22 cellular contexts compared by ENCODE assay signal in genomic region chrX:27889878-27890277, GRCh38.
DNase-seq lines count a peak whose midpoint lies in the region; ATAC-seq and TF ChIP-seq lines count a peak whose summit lies in the region.
"Had no signal": no experiment of that assay in that cellular context is flagged by ENCODE, and none has a peak within 500 bp of the region (broad histone marks: within the 10 kb centered on the region; RNA-seq: fewer than 3 reads in every experiment).

No MANE protein-coding gene starts in this region.

- H3F3A ChIP-seq in SK-N-SH (replicated peaks; ENCODE audit: insufficient read depth): peaks cover 20% of the 10 kb centered on the region

- no peak for TF ChIP-seq EP300 in SK-N-SH (IDR thresholded peaks at IDR 0.05; ENCODE audit: borderline replicate concordance in 1 of 2, low read depth in 1 of 2, low read length in 1 of 2)

- no peak overlapping the region for H3K27ac Mint-ChIP-seq in activated naive CD4-positive, alpha-beta T cell treated with anti-CD3 and anti-CD28 coated beads for 36 hours
- H3K27ac Mint-ChIP-seq: CD8-positive, alpha-beta T cell; T-helper 1 cell treated with Interleukin-12 subunit alpha and Interleukin-12 subunit beta and Interleukin-4 antibody, amounts not matched to agents 30 μg/mL and 1 μg/mL, for 36 hours had no signal

- no peak for TF ChIP-seq RAD21 in SK-N-SH (IDR thresholded peaks at IDR 0.05; ENCODE audit: low read length)

- no peaks in the 10 kb centered on the region for H3K27me3 Mint-ChIP-seq in activated naive CD4-positive, alpha-beta T cell treated with anti-CD3 and anti-CD28 coated beads for 36 hours (ENCODE audit: low read depth)

- DNase-seq in A172 (ENCODE audit: low spot score) (peak; percentile 9), NCI-H526 (lab: John Stamatoyannopoulos, UW) (peak; percentile 52 to 67), SK-N-SH (no peak), fibroblast of gingiva (ENCODE audit: low read depth) (peak; percentile 0), right cardiac atrium (no peak), DMS53 (lab: John Stamatoyannopoulos, UW) (no peak)
- no peak for DNase-seq in activated naive CD4-positive, alpha-beta T cell treated with anti-CD3 and anti-CD28 coated beads for 36 hours
- DNase-seq: AML-193; C1 segment of cervical spinal cord; Calu3; CD8-positive, alpha-beta T cell; DMS153; GDM1; NCI-H1694 treated with DMSO at 0.1 percent for 48 hours; NCI-H446 treated with DMSO at 0.1 percent for 48 hours; NCI-H748 treated with DMSO at 0.1 percent for 48 hours had no signal

- H3K4me2 ChIP-seq in SK-N-SH: peak overlapping the region; percentile 51; the same call in 1 of the 2 replicates

- H3K27me3 ChIP-seq in SK-N-SH (ENCODE audit: insufficient read depth): no peaks in the 10 kb centered on the region
- H3K27me3 ChIP-seq in right cardiac atrium (ENCODE audit: control insufficient read depth, insufficient read depth): no peaks in the 10 kb centered on the region

- H3K79me2 ChIP-seq in SK-N-SH (ENCODE audit: insufficient read depth): no peaks in the 10 kb centered on the region

- peaks cover 3% of the 10 kb centered on the region; the same call in 1 of the 2 replicates for H3K9me2 ChIP-seq in SK-N-SH

- no peaks in the 10 kb centered on the region; a peak in 1 of 4 replicates for H3K4me1 ChIP-seq in SK-N-SH (ENCODE audit: control insufficient read depth in 1 of 2, insufficient read depth in 2 of 2, low read depth in 1 of 2, low read length in 1 of 2)
- H3K4me1 ChIP-seq in right cardiac atrium (ENCODE audit: control insufficient read depth, insufficient read depth, low read length): no peaks in the 10 kb centered on the region
- H3K4me1 ChIP-seq: HAP-1 had no signal

- POLR2A ChIA-PET in SK-N-SH (lab: Yijun Ruan, JAX): no interaction called here

- no peak overlapping the region for H3K4me3 Mint-ChIP-seq in activated naive CD4-positive, alpha-beta T cell treated with anti-CD3 and anti-CD28 coated beads for 36 hours
- H3K4me3 Mint-ChIP-seq: CD8-positive, alpha-beta T cell; T-helper 1 cell treated with Interleukin-12 subunit alpha and Interleukin-12 subunit beta and Interleukin-4 antibody, amounts not matched to agents 30 μg/mL and 1 μg/mL, for 36 hours had no signal

- peaks cover 2% of the 10 kb centered on the region for H3K9me3 Mint-ChIP-seq in activated naive CD4-positive, alpha-beta T cell treated with anti-CD3 and anti-CD28 coated beads for 36 hours
- H3K9me3 Mint-ChIP-seq: T-helper 1 cell treated with Interleukin-12 subunit alpha and Interleukin-12 subunit beta and Interleukin-4 antibody, amounts not matched to agents 30 μg/mL and 1 μg/mL, for 36 hours had no signal

- H3K9me3 ChIP-seq in SK-N-SH (no peaks in the 10 kb centered on the region), right cardiac atrium (ENCODE audit: control insufficient read depth, low read length) (no peaks in the 10 kb centered on the region)
- H3K9me3 ChIP-seq: HAP-1 had no signal

- H3K27ac ChIP-seq in SK-N-SH (ENCODE audit: low read depth in 2 of 2, low read length in 1 of 2) (peak overlapping the region in 1 of 2 experiments; percentile 76; a peak in 2 of 4 replicates), right cardiac atrium (ENCODE audit: low read length) (no peak overlapping the region)
- H3K27ac ChIP-seq: 22Rv1, GM23248 had no signal

- WGBS in SK-N-SH (ENCODE audit: low lambda C conversion rate): 4% methylated on average over 2 of the region's 2 CpGs
- WGBS in right cardiac atrium: 53% methylated on average over 2 of the region's 2 CpGs

- no peaks in the 10 kb centered on the region for H4K20me1 ChIP-seq in SK-N-SH (ENCODE audit: insufficient read depth)

- no peak overlapping the region; the same call in 1 of the 2 replicates for H3K9ac ChIP-seq in SK-N-SH
- H3K9ac ChIP-seq: GM23248 had no signal

- ATAC-seq in HG03139 (IDR thresholded peaks at IDR 0.05; ENCODE audit: unreplicated experiment) (no peak), right cardiac atrium (no peak)
- ATAC-seq: CD8-positive, alpha-beta T cell; Panc1 had no signal

- H3K36me3 Mint-ChIP-seq in activated naive CD4-positive, alpha-beta T cell treated with anti-CD3 and anti-CD28 coated beads for 36 hours (ENCODE audit: low read depth): no peaks in the 10 kb centered on the region
- H3K36me3 Mint-ChIP-seq: CD8-positive, alpha-beta T cell had no signal

- TF ChIP-seq CTCF in SK-N-SH (IDR thresholded peaks at IDR 0.05): no peak

- CTCF ChIA-PET in SK-N-SH (lab: Yijun Ruan, JAX): no interaction called here
- CTCF ChIA-PET in activated naive CD4-positive, alpha-beta T cell treated with anti-CD3 and anti-CD28 coated beads for 36 hours (lab: Charles Lee): no interaction called here

- H3K4me1 Mint-ChIP-seq in activated naive CD4-positive, alpha-beta T cell treated with anti-CD3 and anti-CD28 coated beads for 36 hours (ENCODE audit: low read depth): no peaks in the 10 kb centered on the region

- peak overlapping the region; percentile 63 for H2AFZ ChIP-seq in SK-N-SH (ENCODE audit: low read depth)
- H2AFZ ChIP-seq: GM23248 had no signal

- no peaks in the 10 kb centered on the region for H3K36me3 ChIP-seq in SK-N-SH (replicated peaks in 1 of 2; ENCODE audit: control insufficient read depth in 1 of 2, insufficient read depth in 2 of 2, low read length in 1 of 2)
- H3K36me3 ChIP-seq: HAP-1 had no signal

- intact Hi-C loops in activated naive CD4-positive, alpha-beta T cell treated with anti-CD3 and anti-CD28 coated beads for 36 hours (cut with micrococcal nuclease): no loop called here
- intact Hi-C loops in right cardiac atrium (cut with DNase I): no loop called here

- no peak overlapping the region for H3K4me3 ChIP-seq in SK-N-SH (ENCODE audit: low read depth in 2 of 2, low read length in 1 of 2)
- H3K4me3 ChIP-seq in right cardiac atrium (ENCODE audit: low read length): no peak overlapping the region
- H3K4me3 ChIP-seq: GM23248, HAP-1 had no signal

TF ChIP-seq in SK-N-SH, 30 proteins besides CTCF, POLR2A, EP300 and RAD21:
- TF ChIP-seq RXRA (IDR thresholded peaks at IDR 0.05; ENCODE audit: borderline replicate concordance, low read depth) (no peak), PBX3 (IDR thresholded peaks at IDR 0.05) (no peak), TEAD4 (IDR thresholded peaks at IDR 0.05; ENCODE audit: borderline replicate concordance, insufficient read depth) (no peak), SMC3 (IDR thresholded peaks at IDR 0.05; ENCODE audit: low read depth, low read length) (no peak), FOXM1 (IDR thresholded peaks at IDR 0.05; ENCODE audit: low read depth) (no peak), YY1 (IDR thresholded peaks at IDR 0.05; ENCODE audit: low read depth) (no peak), JUND (IDR thresholded peaks at IDR 0.05) (no peak), TAF1 (IDR thresholded peaks at IDR 0.05; ENCODE audit: borderline replicate concordance, low read depth, low read length) (no peak), RCOR1 (IDR thresholded peaks at IDR 0.05; ENCODE audit: low read length) (no peak), NRF1 (IDR thresholded peaks at IDR 0.05; ENCODE audit: low read depth, low read length) (no peak), FOSL2 (IDR thresholded peaks at IDR 0.05; ENCODE audit: borderline replicate concordance, low read depth) (no peak)
- TF ChIP-seq, protein P1, sequence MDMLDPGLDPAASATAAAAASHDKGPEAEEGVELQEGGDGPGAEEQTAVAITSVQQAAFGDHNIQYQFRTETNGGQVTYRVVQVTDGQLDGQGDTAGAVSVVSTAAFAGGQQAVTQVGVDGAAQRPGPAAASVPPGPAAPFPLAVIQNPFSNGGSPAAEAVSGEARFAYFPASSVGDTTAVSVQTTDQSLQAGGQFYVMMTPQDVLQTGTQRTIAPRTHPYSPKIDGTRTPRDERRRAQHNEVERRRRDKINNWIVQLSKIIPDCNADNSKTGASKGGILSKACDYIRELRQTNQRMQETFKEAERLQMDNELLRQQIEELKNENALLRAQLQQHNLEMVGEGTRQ (IDR thresholded peaks at IDR 0.05; ENCODE audit: borderline replicate concordance, low read depth, low read length): no peak

Comparison
In these comparisons a context has a peak if more than half of its experiments do, and no peak if none do; other contexts are left out.
1. DNase-seq: peak in A172 (single experiment), NCI-H526 (2 of 2) and fibroblast of gingiva (single experiment); none in SK-N-SH (single experiment), activated naive CD4-positive, alpha-beta T cell treated with anti-CD3 and anti-CD28 coated beads for 36 hours (single experiment), right cardiac atrium (0 of 3) and DMS53 (single experiment).